28 cellular contexts compared by ENCODE assay signal in genomic region chr3:35635931-35636683, GRCh38. TPM values are rescaled to one million over a fixed set of nuclear protein-coding genes. Genes with fewer than 3 reads are reported as not detected.
"Had no signal": no experiment of that assay in that cellular context is flagged by ENCODE, and none has a peak within 500 bp of the region (broad histone marks: within the 10 kb centered on the region; RNA-seq: fewer than 3 reads in every experiment).

No MANE protein-coding gene starts in this region.

- H3K36me3 ChIP-seq: adrenal gland, ascending aorta, brain microvascular endothelial cell, esophagus squamous epithelium, stomach, transverse colon had no signal

- H3K9me3 Mint-ChIP-seq: activated naive CD4-positive, alpha-beta T cell treated with anti-CD3 and anti-CD28 coated beads for 36 hours; activated T-cell treated with anti-CD3 and anti-CD28 coated beads, Interleukin-2, amount 50 U/mL, for 72 hours had no signal

- H3K9ac ChIP-seq: parathyroid adenoma had no signal

- H3K36me3 Mint-ChIP-seq: stimulated activated naive B cell treated with anti-CD40 and anti-IgM and Interleukin-4, amounts not matched to agents 10 μg/mL and 1 μg/mL and 100 μg/mL, for 72 hours had no signal

- H2AFZ ChIP-seq: parathyroid adenoma had no signal

- DNase-seq: activated CD4-positive, alpha-beta T cell treated with anti-CD3 and anti-CD28 coated beads for 4 hours; activated CD4-positive, alpha-beta T cell treated with anti-CD3 and anti-CD28 coated beads, Interleukin-2, amount 50 U/mL, for 4 hours; activated effector memory CD4-positive, alpha-beta T cell treated with Interleukin-2 at 50 U/mL for 16 hours; activated naive CD4-positive, alpha-beta T cell treated with anti-CD3 and anti-CD28 coated beads for 36 hours; activated naive CD8-positive, alpha-beta T cell treated with anti-CD3 and anti-CD28 coated beads for 36 hours; activated T-cell treated with anti-CD3 and anti-CD28 coated beads for 4 hours; activated T-cell treated with anti-CD3 and anti-CD28 coated beads, Interleukin-2, amount 50 U/mL, for 72 hours; adrenal gland; brain microvascular endothelial cell; dermis blood vessel endothelial cell; effector CD8-positive, alpha-beta T cell; esophagus squamous epithelium; foreskin melanocyte; kidney; left colon; mammary epithelial cell; stimulated activated CD4-positive, alpha-beta T cell treated with anti-CD3 and anti-CD28 coated beads, Interleukin-15, amount 100 ng/mL, for 24 hours; stimulated activated CD4-positive, alpha-beta T cell treated with anti-CD3 and anti-CD28 coated beads, Interleukin-2, amount 100 ng/mL, for 24 hours; stimulated activated naive B cell treated with anti-CD40 and anti-IgM and Interleukin-4, amounts not matched to agents 10 μg/mL and 1 μg/mL and 100 μg/mL, for 72 hours; stomach; testis; transverse colon had no signal

- H3K27ac ChIP-seq: adrenal gland, ascending aorta, brain microvascular endothelial cell, epithelial cell of prostate, esophagus squamous epithelium, parathyroid adenoma, stomach, testis, transverse colon, VCaP had no signal

- H3K27ac Mint-ChIP-seq: activated naive CD4-positive, alpha-beta T cell treated with anti-CD3 and anti-CD28 coated beads for 36 hours; activated naive CD8-positive, alpha-beta T cell treated with anti-CD3 and anti-CD28 coated beads for 36 hours; activated T-cell treated with anti-CD3 and anti-CD28 coated beads, Interleukin-2, amount 50 U/mL, for 72 hours; stimulated activated naive B cell treated with anti-CD40 and anti-IgM and Interleukin-4, amounts not matched to agents 10 μg/mL and 1 μg/mL and 100 μg/mL, for 72 hours had no signal

- H3K79me2 ChIP-seq: parathyroid adenoma had no signal

- H3K4me3 ChIP-seq: adrenal gland, ascending aorta, esophagus squamous epithelium, stomach, testis, transverse colon had no signal

- H3K9me3 ChIP-seq: adrenal gland, ascending aorta, esophagus squamous epithelium, stomach, testis, transverse colon had no signal

- H3K4me3 Mint-ChIP-seq: activated naive CD4-positive, alpha-beta T cell treated with anti-CD3 and anti-CD28 coated beads for 36 hours; activated naive CD8-positive, alpha-beta T cell treated with anti-CD3 and anti-CD28 coated beads for 36 hours; activated T-cell treated with anti-CD3 and anti-CD28 coated beads, Interleukin-2, amount 50 U/mL, for 72 hours; stimulated activated naive B cell treated with anti-CD40 and anti-IgM and Interleukin-4, amounts not matched to agents 10 μg/mL and 1 μg/mL and 100 μg/mL, for 72 hours had no signal

- H3K27me3 ChIP-seq: ascending aorta, brain microvascular endothelial cell, testis had no signal

- H3K4me1 ChIP-seq: parathyroid adenoma, testis had no signal

RNA-seq across cellular contexts. Expression of gene ARPP21, which starts 3.2 kb away (rescaled TPM):
- total RNA-seq: activated naive CD4-positive, alpha-beta T cell treated with anti-CD3 and anti-CD28 coated beads for 36 hours; activated naive CD8-positive, alpha-beta T cell treated with anti-CD3 and anti-CD28 coated beads for 36 hours; activated T-cell treated with anti-CD3 and anti-CD28 coated beads, Interleukin-2, amount 50 U/mL, for 72 hours; adrenal gland; ascending aorta; cardiac septum; dermis blood vessel endothelial cell; esophagus squamous epithelium; mammary epithelial cell; T-helper 1 cell treated with Interleukin-12 subunit alpha and Interleukin-12 subunit beta and Interleukin-4 antibody, amounts not matched to agents 30 ng/mL and 1 ng/mL, for 36 hours had no signal
- polyA plus RNA-seq: mammary epithelial cell had no signal
